8 cellular contexts compared by ENCODE assay signal in the genomic region with DNA sequence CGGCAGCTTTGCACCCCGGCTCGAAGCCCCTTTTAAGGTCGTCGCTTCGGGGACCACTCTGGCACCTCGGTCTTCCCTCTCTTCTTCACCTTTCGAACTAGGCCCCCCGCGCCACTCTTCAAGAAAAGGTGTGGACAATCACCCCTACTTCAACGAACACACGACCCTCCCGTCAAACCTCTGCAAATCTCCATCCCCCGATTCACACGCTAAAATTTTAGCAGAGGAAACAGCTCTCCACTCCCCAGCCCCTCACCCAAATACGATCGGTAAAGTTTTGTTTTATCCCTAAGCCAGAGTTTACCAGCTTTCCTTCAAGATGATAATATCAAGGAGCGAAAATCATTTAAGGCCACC.
A peak's percentile ranks its signal among the peaks of the same experiment; 100 is the strongest.
DNase-seq lines count a peak whose midpoint lies in the region; ATAC-seq and TF ChIP-seq lines count a peak whose summit lies in the region.

No MANE protein-coding gene starts in this region.

- no peak overlapping the region for H3K9ac ChIP-seq in parathyroid adenoma

- no peak for ATAC-seq in CD8-positive, alpha-beta T cell
- ATAC-seq in GM21786 (IDR thresholded peaks at IDR 0.05; ENCODE audit: unreplicated experiment), result no peak
- no peak for ATAC-seq in HG03108 (IDR thresholded peaks at IDR 0.05; ENCODE audit: unreplicated experiment)

- CTCF ChIA-PET in CD8-positive, alpha-beta T cell (lab: Charles Lee), result interaction anchor here (2.7 kb wide), 1 partner anchor 21 kb away, joined by 13 read pairs; no protein-coding TSS in a partner anchor

- peaks cover 53% of the 10 kb centered on the region for H3K79me2 ChIP-seq in parathyroid adenoma

- no peaks in the 10 kb centered on the region for H3K36me3 ChIP-seq in CD8-positive, alpha-beta T cell (ENCODE audit: insufficient read depth, low read length)
- H3K36me3 ChIP-seq in SJCRH30, result no peaks in the 10 kb centered on the region
- no peaks in the 10 kb centered on the region for H3K36me3 ChIP-seq in esophagus (ENCODE audit: control insufficient read depth in 2 of 2, insufficient read depth in 2 of 2, low read length in 1 of 2)
- no peaks in the 10 kb centered on the region for H3K36me3 ChIP-seq in parathyroid adenoma (ENCODE audit: control insufficient read depth, insufficient read depth, low read length)

- H3K4me1 Mint-ChIP-seq in CD8-positive, alpha-beta T cell (ENCODE audit: low read depth), result peaks cover 82% of the 10 kb centered on the region

- H3K4me2 ChIP-seq in parathyroid adenoma (ENCODE audit: low read length), result peak overlapping the region; percentile 52

- peak overlapping the region; percentile 97 for H3K27ac Mint-ChIP-seq in CD8-positive, alpha-beta T cell

- H3K36me3 Mint-ChIP-seq in CD8-positive, alpha-beta T cell, result peaks cover 10% of the 10 kb centered on the region

- no peaks in the 10 kb centered on the region for H3K9me3 ChIP-seq in CD8-positive, alpha-beta T cell (ENCODE audit: low read length)
- H3K9me3 ChIP-seq in SJCRH30 (replicated peaks) (no peaks in the 10 kb centered on the region), esophagus (ENCODE audit: control insufficient read depth in 2 of 2, insufficient read depth in 1 of 2, low read depth in 1 of 2, low read length in 1 of 2) (no peaks in the 10 kb centered on the region), parathyroid adenoma (ENCODE audit: control insufficient read depth, low read length) (no peaks in the 10 kb centered on the region)

- TF ChIP-seq CTCF in CD8-positive, alpha-beta T cell (IDR thresholded peaks at IDR 0.05), result no peak
- no peak for TF ChIP-seq CTCF in parathyroid adenoma (IDR thresholded peaks at IDR 0.05)

- no peak overlapping the region for H3K4me3 ChIP-seq in CD8-positive, alpha-beta T cell (ENCODE audit: low read depth, low read length)
- H3K4me3 ChIP-seq in SJCRH30 (peak overlapping the region; percentile 98), esophagus (ENCODE audit: low read depth in 1 of 2, low read length in 2 of 2) (peak overlapping the region; percentile 82 to 90), parathyroid adenoma (ENCODE audit: low read depth, low read length) (no peak overlapping the region)

- H3K27ac ChIP-seq in CD8-positive, alpha-beta T cell (ENCODE audit: low read depth, low read length), result no peak overlapping the region
- H3K27ac ChIP-seq in SJCRH30, result peak overlapping the region; percentile 22; the same call in 1 of the 2 replicates
- peak overlapping the region; percentile 93 to 95 for H3K27ac ChIP-seq in esophagus (ENCODE audit: low read depth in 2 of 2, low read length in 1 of 2)
- H3K27ac ChIP-seq in parathyroid adenoma, result peak overlapping the region; percentile 53

- POLR2A ChIA-PET in CD8-positive, alpha-beta T cell (lab: Charles Lee), result interaction anchor here (1.0 to 5.0 kb wide), 7 partner anchors 12 to 138 kb away, joined by 3 to 32 read pairs (median 4); no protein-coding TSS in a partner anchor

- no peaks in the 10 kb centered on the region for H3K27me3 ChIP-seq in CD8-positive, alpha-beta T cell (ENCODE audit: insufficient read depth, low read length)
- H3K27me3 ChIP-seq in SJCRH30, result no peaks in the 10 kb centered on the region
- no peaks in the 10 kb centered on the region for H3K27me3 ChIP-seq in esophagus (ENCODE audit: control insufficient read depth in 1 of 2, insufficient read depth in 2 of 2, low read length in 2 of 2)
- H3K27me3 ChIP-seq in parathyroid adenoma (ENCODE audit: control insufficient read depth, insufficient read depth, low read length), result no peaks in the 10 kb centered on the region

- intact Hi-C loops in CD8-positive, alpha-beta T cell (cut with DNase I, micrococcal nuclease), result loop anchor here (2.0 to 10.0 kb wide), 8 partner anchors 15 to 1951 kb away; a partner anchor contains a TSS

- peak in 1 of 7 experiments; percentile 29 for DNase-seq in CD8-positive, alpha-beta T cell
- DNase-seq in SJCRH30 (no peak), NK-92 (lab: John Stamatoyannopoulos, UW; ENCODE audit: unreplicated experiment) (no peak), NCI-H146 (lab: John Stamatoyannopoulos, UW) (no peak)

- H3K4me3 Mint-ChIP-seq in CD8-positive, alpha-beta T cell, result peak overlapping the region; percentile 90

- no peak overlapping the region for H2AFZ ChIP-seq in parathyroid adenoma

- 31 to 35% methylated on average over 17 to 18 of the region's 18 CpGs for WGBS in esophagus, 2 donors

- no peaks in the 10 kb centered on the region for H3K9me3 Mint-ChIP-seq in CD8-positive, alpha-beta T cell

- no peaks in the 10 kb centered on the region for H3K27me3 Mint-ChIP-seq in CD8-positive, alpha-beta T cell (ENCODE audit: low read depth)

- peaks cover 70% of the 10 kb centered on the region for H3K4me1 ChIP-seq in CD8-positive, alpha-beta T cell (ENCODE audit: insufficient read depth, low read length)
- H3K4me1 ChIP-seq in SJCRH30 (peaks cover 22% of the 10 kb centered on the region), esophagus (ENCODE audit: control insufficient read depth in 2 of 2, insufficient read depth in 2 of 2, low read length in 1 of 2) (peaks cover 4 to 10% of the 10 kb centered on the region in 2 donors), parathyroid adenoma (peaks cover 37% of the 10 kb centered on the region)

Comparison
In these comparisons a context has a peak if more than half of its experiments do, and no peak if none do; other contexts are left out.
1. H3K4me3 ChIP-seq: peak in SJCRH30 (single experiment) and esophagus (2 of 2); none in CD8-positive, alpha-beta T cell (single experiment) and parathyroid adenoma (single experiment).